26 cellular contexts compared by ENCODE assay signal in genomic region chr7:9149499-9150082, GRCh38.
DNase-seq lines count a peak whose midpoint lies in the region; ATAC-seq, FAIRE-seq and TF ChIP-seq lines count a peak whose summit lies in the region.
"Had no signal": no experiment of that assay in that cellular context is flagged by ENCODE, and none has a peak within 500 bp of the region (broad histone marks: within the 10 kb centered on the region; RNA-seq: fewer than 3 reads in every experiment).

No MANE protein-coding gene starts in this region.

- FAIRE-seq in K562 (lab: Jason Lieb, UNC) = no peak
- FAIRE-seq: kidney had no signal

- no peaks in the 10 kb centered on the region for H3K36me3 ChIP-seq in K562 (ENCODE audit: control insufficient read depth, insufficient read depth, low read length)
- H3K36me3 ChIP-seq: gastrocnemius medialis, prostate gland had no signal

- no peak for TF ChIP-seq CTCF in K562 (IDR thresholded peaks at IDR 0.05 in 2 of 3, conservative IDR thresholded peaks at IDR 0.05 in 1 of 3; ENCODE audit: insufficient read depth in 2 of 3, low read depth in 1 of 3, low read length in 3 of 3)

- WGBS in K562 (ENCODE audit: insufficient coverage, low coverage, missing lambda C conversion rate) = 0% methylated on average over 4 of the region's 4 CpGs

- DNase-seq in DMS53 (lab: John Stamatoyannopoulos, UW) (peak; percentile 48), DMS53 treated with DMSO at 0.1 percent for 48 hours (lab: John Stamatoyannopoulos, UW; ENCODE audit: unreplicated experiment) (no peak), NCI-H460 (ENCODE audit: extremely low read depth, low read depth) (peak; percentile 16), K562 (ENCODE audit: extremely low read depth in 1 of 4, low spot score in 3 of 4) (no peak), skeletal muscle cell (ENCODE audit: low read depth) (peak; percentile 1), CD1c-positive myeloid dendritic cell (ENCODE audit: extremely low spot score) (no peak), NCI-H1436 treated with DMSO at 0.1 percent for 48 hours (lab: John Stamatoyannopoulos, UW) (no peak), NCI-H345 treated with DMSO at 0.1 percent for 48 hours (lab: John Stamatoyannopoulos, UW; ENCODE audit: unreplicated experiment) (no peak)
- DNase-seq: activated CD8-positive, alpha-beta memory T cell treated with anti-CD3 and anti-CD28 coated beads, Interleukin-2, amount 50 U/mL, for 48 hours; activated effector memory CD4-positive, alpha-beta T cell treated with Interleukin-2 at 50 U/mL for 16 hours; activated naive CD8-positive, alpha-beta T cell treated with anti-CD3 and anti-CD28 coated beads, Interleukin-2, amount 10 ng/mL, durations not matched to agents 7 days and 5 days; AML-193; DND-41; effector CD4-positive, alpha-beta T cell; gastrocnemius medialis; KBM-7; kidney; NCI-H1930; NCI-H774; SK-N-SH; testis had no signal

- no peak for TF ChIP-seq EP300 in K562 (IDR thresholded peaks at IDR 0.05; ENCODE audit: low read length)

- TF ChIP-seq RAD21 in K562 (CRISPR knock-in tag; conservative IDR thresholded peaks at IDR 0.05 in 1 of 2, IDR thresholded peaks at IDR 0.05 in 1 of 2) = no peak

- BruUV-seq in K562 (replicated peaks; lab: Mats Ljungman, UMichigan) = no TSS peak

- H3K9ac ChIP-seq in K562 (ENCODE audit: insufficient read depth in 1 of 2, low read depth in 2 of 2, low read length in 2 of 2) = no peak overlapping the region
- H3K9ac ChIP-seq: SK-N-SH had no signal

- ATAC-seq in K562 = no peak
- ATAC-seq: esophagus mucosa; gastrocnemius medialis; stimulated activated memory B cell treated with anti-CD40 and anti-IgM and Interleukin-4, amounts not matched to agents 10 μg/mL and 1 μg/mL and 100 μg/mL, for 72 hours had no signal

- intact Hi-C loops in K562 (cut with micrococcal nuclease) = no loop called here

- POLR2A ChIA-PET in K562 (lab: Yijun Ruan, JAX) = no interaction called here

- no peak overlapping the region for H3K27ac ChIP-seq in K562 (ENCODE audit: extremely low read depth, low read depth, low read length)
- H3K27ac ChIP-seq: 22Rv1, gastrocnemius medialis, prostate gland, testis, VCaP had no signal

- H3K9me1 ChIP-seq in K562 (ENCODE audit: control insufficient read depth, insufficient read depth, low read length) = no peaks in the 10 kb centered on the region

- no peak overlapping the region for H3K4me3 ChIP-seq in K562
- no peak overlapping the region for H3K4me3 ChIP-seq in skeletal muscle cell (ENCODE audit: low read depth, low read length)
- H3K4me3 ChIP-seq: gastrocnemius medialis, prostate gland, testis had no signal

- H3K27me3 ChIP-seq in K562 (ENCODE audit: control insufficient read depth in 2 of 2, insufficient read depth in 2 of 2, low read length in 2 of 2) = no peaks in the 10 kb centered on the region
- H3K27me3 ChIP-seq: gastrocnemius medialis, testis had no signal

- in situ Hi-C loops in K562 (cut with MboI) = no loop called here

- TF ChIP-seq POLR2A in K562 (conservative IDR thresholded peaks at IDR 0.05) = no peak

- no peaks in the 10 kb centered on the region for H3K9me3 ChIP-seq in K562 (replicated peaks; ENCODE audit: control insufficient read depth, insufficient read depth, low read depth, low read length)
- H3K9me3 ChIP-seq: gastrocnemius medialis, prostate gland, testis had no signal

- H3K79me2 ChIP-seq in K562 (ENCODE audit: control insufficient read depth, insufficient read depth, low read length) = no peaks in the 10 kb centered on the region

- no peak overlapping the region for H2AFZ ChIP-seq in K562 (ENCODE audit: low read depth, low read length)

- no peaks in the 10 kb centered on the region for H4K20me1 ChIP-seq in K562 (replicated peaks; ENCODE audit: control insufficient read depth, insufficient read depth, low read length)

- H3K4me2 ChIP-seq in K562 (ENCODE audit: insufficient read depth, low read length) = no peak overlapping the region
- H3K4me2 ChIP-seq: SK-N-SH had no signal

- CTCF ChIA-PET in K562 (lab: Yijun Ruan, JAX; ENCODE audit: low intra/inter-chr PET ratio) = no interaction called here

- H3K4me1 ChIP-seq in K562 (replicated peaks in 1 of 2; ENCODE audit: control insufficient read depth in 2 of 2, insufficient read depth in 2 of 2, low read length in 2 of 2) = no peaks in the 10 kb centered on the region
- H3K4me1 ChIP-seq: gastrocnemius medialis, prostate gland, testis had no signal

TF ChIP-seq in K562, 482 proteins besides CTCF, POLR2A, EP300 and RAD21:
- no peak for TF ChIP-seq NUFIP1 (IDR thresholded peaks at IDR 0.05; ENCODE audit: partially characterized antibody)
- TF ChIP-seq ZNF75A (CRISPR knock-in tag; IDR thresholded peaks at IDR 0.05) = no peak
- no peak for TF ChIP-seq RBM34 (IDR thresholded peaks at IDR 0.05; ENCODE audit: borderline replicate concordance, insufficient read depth, low read length)
- TF ChIP-seq TFE3 (CRISPR knock-in tag; IDR thresholded peaks at IDR 0.05) = peak; percentile 53
- TF ChIP-seq, protein P1, sequence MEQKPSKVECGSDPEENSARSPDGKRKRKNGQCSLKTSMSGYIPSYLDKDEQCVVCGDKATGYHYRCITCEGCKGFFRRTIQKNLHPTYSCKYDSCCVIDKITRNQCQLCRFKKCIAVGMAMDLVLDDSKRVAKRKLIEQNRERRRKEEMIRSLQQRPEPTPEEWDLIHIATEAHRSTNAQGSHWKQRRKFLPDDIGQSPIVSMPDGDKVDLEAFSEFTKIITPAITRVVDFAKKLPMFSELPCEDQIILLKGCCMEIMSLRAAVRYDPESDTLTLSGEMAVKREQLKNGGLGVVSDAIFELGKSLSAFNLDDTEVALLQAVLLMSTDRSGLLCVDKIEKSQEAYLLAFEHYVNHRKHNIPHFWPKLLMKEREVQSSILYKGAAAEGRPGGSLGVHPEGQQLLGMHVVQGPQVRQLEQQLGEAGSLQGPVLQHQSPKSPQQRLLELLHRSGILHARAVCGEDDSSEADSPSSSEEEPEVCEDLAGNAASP (IDR thresholded peaks at IDR 0.05) = no peak
TF ChIP-seq in K562: peak in this region for 1.

Comparison
In these comparisons a context has a peak if more than half of its experiments do, and no peak if none do; other contexts are left out.
1. DNase-seq: peak in DMS53 (single experiment), NCI-H460 (single experiment) and skeletal muscle cell (single experiment); none in DMS53 treated with DMSO at 0.1 percent for 48 hours (single experiment), K562 (0 of 4), CD1c-positive myeloid dendritic cell (single experiment), NCI-H1436 treated with DMSO at 0.1 percent for 48 hours (single experiment) and NCI-H345 treated with DMSO at 0.1 percent for 48 hours (single experiment).